8 cellular contexts compared by ENCODE assay signal in genomic region chr9:129487658-129488483, GRCh38.
DNase-seq lines count a peak whose midpoint lies in the region; FAIRE-seq and TF ChIP-seq lines count a peak whose summit lies in the region.

No MANE protein-coding gene starts in this region.

- peak overlapping the region; percentile 68 to 81 for H3K9ac ChIP-seq in kidney (ENCODE audit: low read length in 2 of 2)

- H3K4me3 ChIP-seq in CD8-positive, alpha-beta memory T cell (ENCODE audit: low read length), result peak overlapping the region; percentile 80
- peak overlapping the region; percentile 20 for H3K4me3 ChIP-seq in brain microvascular endothelial cell (ENCODE audit: low read depth, low read length)
- H3K4me3 ChIP-seq in kidney (ENCODE audit: low read length in 2 of 2), result peak overlapping the region; percentile 47 to 57
- H3K4me3 ChIP-seq in small intestine (ENCODE audit: low read depth in 1 of 2, low read length in 2 of 2), result peak overlapping the region in 1 of 2 donors; percentile 61

- peak overlapping the region; percentile 99 for H3K27ac ChIP-seq in CD8-positive, alpha-beta memory T cell (ENCODE audit: low read depth, low read length)
- peak overlapping the region; percentile 100 for H3K27ac ChIP-seq in brain microvascular endothelial cell
- H3K27ac ChIP-seq in kidney (ENCODE audit: low read depth in 2 of 2, low read length in 2 of 2), result peak overlapping the region; percentile 99 to 100
- peak overlapping the region; percentile 76 to 98 for H3K27ac ChIP-seq in small intestine (ENCODE audit: low read depth in 1 of 2, low read length in 1 of 2)

- peaks cover 52% of the 10 kb centered on the region for H3K4me1 ChIP-seq in CD8-positive, alpha-beta memory T cell (ENCODE audit: insufficient read depth, low read length)
- H3K4me1 ChIP-seq in kidney (ENCODE audit: control insufficient read depth in 1 of 2, insufficient read depth in 1 of 2, low read depth in 1 of 2, low read length in 2 of 2) (peaks cover 66 to 67% of the 10 kb centered on the region in 2 donors), small intestine (ENCODE audit: control insufficient read depth in 2 of 2, insufficient read depth in 1 of 2, low read depth in 1 of 2, low read length in 1 of 2) (peaks cover 2 to 6% of the 10 kb centered on the region in 2 donors)

- peak in 2 of 5 donors; percentile 16 to 20 for DNase-seq in CD8-positive, alpha-beta memory T cell
- DNase-seq in HFFc6 (no peak), SK-MEL-5 (ENCODE audit: low read depth, low spot score) (peak; percentile 54), brain microvascular endothelial cell (peak; percentile 70), kidney (peak; percentile 85), small intestine (peak; percentile 37), ecto neural progenitor cell (ENCODE audit: low spot score) (no peak), inferior parietal cortex (ENCODE audit: extremely low spot score) (no peak)

- H3K36me3 ChIP-seq in CD8-positive, alpha-beta memory T cell (ENCODE audit: insufficient read depth, low read length), result no peaks in the 10 kb centered on the region
- H3K36me3 ChIP-seq in brain microvascular endothelial cell (replicated peaks) (no peaks in the 10 kb centered on the region), kidney (ENCODE audit: control insufficient read depth in 1 of 2, insufficient read depth in 2 of 2, low read length in 2 of 2) (peaks cover 0 to 3% of the 10 kb centered on the region in 2 donors), small intestine (ENCODE audit: control insufficient read depth in 2 of 2, insufficient read depth in 2 of 2, low read length in 2 of 2) (no peaks in the 10 kb centered on the region)

- H3K36me3 Mint-ChIP-seq in CD8-positive, alpha-beta memory T cell, result peaks cover 0 to 18% (median 0%) of the 10 kb centered on the region in 3 donors
- H3K36me3 Mint-ChIP-seq in HFFc6 (ENCODE audit: low read depth), result no peaks in the 10 kb centered on the region

- no peaks in the 10 kb centered on the region for H3K9me3 Mint-ChIP-seq in CD8-positive, alpha-beta memory T cell
- H3K9me3 Mint-ChIP-seq in HFFc6, result no peaks in the 10 kb centered on the region

- H3K9me3 ChIP-seq in CD8-positive, alpha-beta memory T cell (ENCODE audit: low read length), result no peaks in the 10 kb centered on the region
- H3K9me3 ChIP-seq in kidney (ENCODE audit: control insufficient read depth in 1 of 2, low read length in 2 of 2) (no peaks in the 10 kb centered on the region), small intestine (ENCODE audit: control insufficient read depth, low read depth) (no peaks in the 10 kb centered on the region)

- FAIRE-seq in kidney (lab: Jason Lieb, UNC) (no peak), small intestine (lab: Jason Lieb, UNC) (no peak)

- CTCF ChIA-PET in CD8-positive, alpha-beta memory T cell (lab: Charles Lee), result no interaction called here

- H3K27me3 ChIP-seq in CD8-positive, alpha-beta memory T cell (ENCODE audit: insufficient read depth, low read length, poor library complexity, severe bottlenecking), result no peaks in the 10 kb centered on the region
- H3K27me3 ChIP-seq in brain microvascular endothelial cell (replicated peaks), result no peaks in the 10 kb centered on the region
- H3K27me3 ChIP-seq in small intestine (ENCODE audit: control insufficient read depth in 2 of 2, insufficient read depth in 2 of 2, low read length in 2 of 2), result no peaks in the 10 kb centered on the region

- POLR2A ChIA-PET in CD8-positive, alpha-beta memory T cell (lab: Charles Lee), result no interaction called here

- H3K4me1 Mint-ChIP-seq in CD8-positive, alpha-beta memory T cell, result peaks cover 30 to 73% (median 39%) of the 10 kb centered on the region in 3 donors
- peaks cover 90% of the 10 kb centered on the region for H3K4me1 Mint-ChIP-seq in HFFc6 (ENCODE audit: low read depth)

- intact Hi-C loops in kidney (cut with DNase I), result no loop called here

- in situ Hi-C loops in SK-MEL-5 (cut with HindIII; ENCODE audit: low pct_unique_long_range_greater_than_20kb, low sequenced_read_pairs), result no loop called here
- in situ Hi-C loops in brain microvascular endothelial cell (cut with HindIII; ENCODE audit: low pct_ligation_motif_present, low sequenced_read_pairs), result no loop called here

- H3K27me3 Mint-ChIP-seq in CD8-positive, alpha-beta memory T cell, result no peaks in the 10 kb centered on the region
- H3K27me3 Mint-ChIP-seq in HFFc6 (ENCODE audit: insufficient read depth), result peaks cover 7% of the 10 kb centered on the region

- TF ChIP-seq CTCF in HFFc6 (IDR thresholded peaks at IDR 0.05), result no peak
- TF ChIP-seq CTCF in brain microvascular endothelial cell (IDR thresholded peaks at IDR 0.05; ENCODE audit: low read depth, low read length, missing control alignments), result no peak
- no peak for TF ChIP-seq CTCF in kidney (IDR thresholded peaks at IDR 0.05; ENCODE audit: borderline replicate concordance, extremely low read depth, insufficient read depth)

- H3K4me3 Mint-ChIP-seq in CD8-positive, alpha-beta memory T cell, result peak overlapping the region; percentile 78 to 93 (median 89)
- H3K4me3 Mint-ChIP-seq in HFFc6, result peak overlapping the region; percentile 84

- 9 to 16% (median 14%) methylated on average over 36 to 46 of the region's 46 CpGs for WGBS in small intestine, 3 donors

- peak overlapping the region; percentile 95 to 100 (median 98) for H3K27ac Mint-ChIP-seq in CD8-positive, alpha-beta memory T cell
- H3K27ac Mint-ChIP-seq in HFFc6, result peak overlapping the region; percentile 99

Comparison
In these comparisons a context has a peak if more than half of its experiments do, and no peak if none do; other contexts are left out.
1. DNase-seq: peak in SK-MEL-5 (single experiment), brain microvascular endothelial cell (single experiment), kidney (single experiment) and small intestine (single experiment); none in HFFc6 (single experiment), ecto neural progenitor cell (single experiment) and inferior parietal cortex (single experiment).
2. Peak in every context shown above with its lines, with median percentiles within 50 percentile points of each other: H3K27ac ChIP-seq.